8 cellular contexts compared by ENCODE assay signal in genomic region chr1:108708726-108709660, GRCh38. TPM values are rescaled to one million over a fixed set of nuclear protein-coding genes. Genes with fewer than 3 reads are reported as not detected.
DNase-seq lines count a peak whose midpoint lies in the region; ATAC-seq and TF ChIP-seq lines count a peak whose summit lies in the region.

No MANE protein-coding gene starts in this region.

- no peak overlapping the region for H3K4me2 ChIP-seq in Loucy (ENCODE audit: low read depth, low read length, poor library complexity, severe bottlenecking)

- intact Hi-C loops in naive thymus-derived CD4-positive, alpha-beta T cell (cut with micrococcal nuclease): loop anchor here (1.0 to 5.0 kb wide), 6 partner anchors 17 to 197 kb away; partner anchors contain the start of genes PRPF38B (in 2 of the 2), STXBP3 (in 2 of the 2) and EEIG2 (in 1 of the 2)

- peak overlapping the region in 3 of 9 donors; percentile 1 to 38 (median 2) for H3K27ac Mint-ChIP-seq in naive thymus-derived CD4-positive, alpha-beta T cell

- ATAC-seq in naive thymus-derived CD4-positive, alpha-beta T cell: peak; percentile 87
- ATAC-seq in HG02623 (IDR thresholded peaks at IDR 0.05; ENCODE audit: unreplicated experiment): no peak

- peaks cover 6% of the 10 kb centered on the region for H3K4me1 ChIP-seq in Loucy (ENCODE audit: insufficient read depth, low read length, poor library complexity, severe bottlenecking)
- H3K4me1 ChIP-seq in naive thymus-derived CD4-positive, alpha-beta T cell (ENCODE audit: control insufficient read depth in 2 of 2, insufficient read depth in 2 of 2, low read length in 2 of 2): peaks cover 21 to 24% of the 10 kb centered on the region in 2 donors

- CTCF ChIA-PET in naive thymus-derived CD4-positive, alpha-beta T cell (lab: Charles Lee): interaction anchor here (0.6 to 1.9 kb wide), 8 partner anchors 8 to 71 kb away, joined by 3 to 16 read pairs (median 4); partner anchors contain the start of gene PRPF38B

- DNase-seq in GDM1 (lab: John Stamatoyannopoulos, UW) (peak; percentile 9), DMS153 treated with DMSO at 0.1 percent for 48 hours (lab: John Stamatoyannopoulos, UW; ENCODE audit: unreplicated experiment) (no peak), occipital lobe (lab: John Stamatoyannopoulos, UW) (no peak), NCI-H128 (lab: John Stamatoyannopoulos, UW; ENCODE audit: unreplicated experiment) (no peak)
- peak; percentile 70 for DNase-seq in activated T-cell treated with anti-CD3 and anti-CD28 coated beads, Interleukin-2, amount 50 U/mL, for 1 hour
- DNase-seq in naive thymus-derived CD4-positive, alpha-beta T cell: peak; percentile 24 to 65 (median 54)

- peaks cover 0 to 20% (median 0%) of the 10 kb centered on the region in 5 donors for H3K27me3 Mint-ChIP-seq in naive thymus-derived CD4-positive, alpha-beta T cell

- peak; percentile 92 for TF ChIP-seq CTCF in Loucy (conservative IDR thresholded peaks at IDR 0.05; ENCODE audit: low read length)

- no peaks in the 10 kb centered on the region for H4K20me1 ChIP-seq in Loucy (ENCODE audit: insufficient read depth, low read length, poor library complexity, severe bottlenecking)

- H3K36me3 Mint-ChIP-seq in naive thymus-derived CD4-positive, alpha-beta T cell: no peaks in the 10 kb centered on the region

- no peaks in the 10 kb centered on the region for H3K36me3 ChIP-seq in Loucy (ENCODE audit: insufficient read depth, low read length)
- H3K36me3 ChIP-seq in naive thymus-derived CD4-positive, alpha-beta T cell (ENCODE audit: control insufficient read depth in 2 of 3, insufficient read depth in 3 of 3, low read length in 3 of 3): no peaks in the 10 kb centered on the region

- H3K4me1 Mint-ChIP-seq in naive thymus-derived CD4-positive, alpha-beta T cell: peaks cover 7 to 44% (median 33%) of the 10 kb centered on the region in 7 donors

- no peaks in the 10 kb centered on the region for H3K79me2 ChIP-seq in Loucy (ENCODE audit: insufficient read depth, low read length)

- peaks cover 2% of the 10 kb centered on the region; the same call in 1 of the 2 replicates for H3F3A ChIP-seq in Loucy (ENCODE audit: low read depth)

- H2AFZ ChIP-seq in Loucy (ENCODE audit: low read length): no peak overlapping the region

- no peaks in the 10 kb centered on the region for H3K9me3 ChIP-seq in Loucy (ENCODE audit: insufficient read depth, low read depth, low read length)
- no peaks in the 10 kb centered on the region for H3K9me3 ChIP-seq in naive thymus-derived CD4-positive, alpha-beta T cell (ENCODE audit: control insufficient read depth in 2 of 3, low read length in 3 of 3)

- POLR2A ChIA-PET in naive thymus-derived CD4-positive, alpha-beta T cell (lab: Charles Lee): interaction anchor here (1.1 to 10.2 kb wide), 3 partner anchors 16 to 147 kb away, joined by 4 to 144 read pairs (median 5); partner anchors contain the start of genes HENMT1 and PRPF38B

- no peaks in the 10 kb centered on the region for H3K9me2 ChIP-seq in Loucy (replicated peaks; ENCODE audit: low read depth, low read length)

- H3K27me3 ChIP-seq in Loucy (ENCODE audit: insufficient read depth, low read length, poor library complexity, severe bottlenecking): no peaks in the 10 kb centered on the region
- H3K27me3 ChIP-seq in naive thymus-derived CD4-positive, alpha-beta T cell (ENCODE audit: control insufficient read depth in 2 of 2, insufficient read depth in 2 of 2, low read length in 2 of 2): no peaks in the 10 kb centered on the region

- H3K4me3 Mint-ChIP-seq in naive thymus-derived CD4-positive, alpha-beta T cell: peak overlapping the region in 2 of 10 donors; percentile 15 to 38

- peaks cover 0 to 3% (median 0%) of the 10 kb centered on the region in 11 donors for H3K9me3 Mint-ChIP-seq in naive thymus-derived CD4-positive, alpha-beta T cell

- no peak overlapping the region for H3K9ac ChIP-seq in Loucy (ENCODE audit: low read depth, low read length, poor library complexity, severe bottlenecking)

- no peak overlapping the region for H3K27ac ChIP-seq in naive thymus-derived CD4-positive, alpha-beta T cell (ENCODE audit: low read depth, low read length)

- no peak overlapping the region for H3K4me3 ChIP-seq in Loucy (ENCODE audit: low read length, poor library complexity, severe bottlenecking)
- H3K4me3 ChIP-seq in naive thymus-derived CD4-positive, alpha-beta T cell (ENCODE audit: low read length): no peak overlapping the region

RNA-seq across cellular contexts. Expression of gene FNDC7, which starts 3.7 kb away (rescaled TPM):
- under 1 TPM in 2 of 5 experiments, not detected in 3; 0.13 to 0.22 TPM for total RNA-seq in naive thymus-derived CD4-positive, alpha-beta T cell
- not detected for polyA plus RNA-seq in naive thymus-derived CD4-positive, alpha-beta T cell
- total RNA-seq in occipital lobe: not detected

RNA-seq across cellular contexts. Expression of gene PRPF38B, which starts 16.9 kb away (rescaled TPM):
- 100 to 1,000 TPM in 4 of 5 experiments, 10 to 100 TPM in 1; 85.5 to 136 (median 118) TPM for total RNA-seq in naive thymus-derived CD4-positive, alpha-beta T cell
- 10 to 100 TPM; 21.6 to 22.2 TPM for polyA plus RNA-seq in naive thymus-derived CD4-positive, alpha-beta T cell
- 21.8 TPM for total RNA-seq in occipital lobe

RNA-seq across cellular contexts. Expression of gene STXBP3, which starts 37.5 kb away (rescaled TPM):
- 10 to 100 TPM; 46.8 to 75.2 (median 54.0) TPM for total RNA-seq in naive thymus-derived CD4-positive, alpha-beta T cell
- 10 to 100 TPM; 38.3 to 47.8 TPM for polyA plus RNA-seq in naive thymus-derived CD4-positive, alpha-beta T cell
- 40.7 TPM for total RNA-seq in occipital lobe

RNA-seq across cellular contexts. Expression of gene HENMT1, which starts 48.1 kb away (rescaled TPM):
- total RNA-seq in naive thymus-derived CD4-positive, alpha-beta T cell: 10 to 100 TPM in 4 of 5 experiments, 1 to 10 TPM in 1; 5.8 to 17.3 (median 13.5) TPM
- 10 to 100 TPM; 16.5 to 22.2 TPM for polyA plus RNA-seq in naive thymus-derived CD4-positive, alpha-beta T cell
- total RNA-seq in occipital lobe: 28.1 TPM

Comparison
In these comparisons a context has a peak if more than half of its experiments do, and no peak if none do; other contexts are left out.
1. DNase-seq: peak in GDM1 (single experiment), activated T-cell treated with anti-CD3 and anti-CD28 coated beads, Interleukin-2, amount 50 U/mL, for 1 hour (single experiment) and naive thymus-derived CD4-positive, alpha-beta T cell (9 of 9); none in DMS153 treated with DMSO at 0.1 percent for 48 hours (single experiment), occipital lobe (single experiment) and NCI-H128 (single experiment).